23 cellular contexts compared by ENCODE assay signal in the genomic region with DNA sequence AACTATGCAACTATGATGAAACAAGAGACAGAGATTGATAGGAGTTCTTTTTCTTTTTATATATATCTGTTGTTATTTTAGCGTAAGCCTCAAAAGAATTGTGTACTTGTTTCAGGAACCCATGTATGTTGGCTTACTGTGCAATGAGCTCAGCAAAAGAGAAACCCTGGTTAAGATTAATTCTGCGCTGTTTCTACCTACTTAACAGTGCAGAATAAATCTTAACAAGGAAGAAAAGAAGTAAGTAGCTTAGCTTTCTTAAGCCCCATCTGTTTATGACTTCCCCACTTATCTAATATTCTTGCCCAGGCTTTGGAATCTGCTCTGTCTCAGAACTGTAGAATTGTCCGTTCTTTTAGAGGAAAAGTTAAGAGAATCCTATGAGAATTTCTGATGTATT.
"Had no signal": no experiment of that assay in that cellular context is flagged by ENCODE, and none has a peak within 500 bp of the region (broad histone marks: within the 10 kb centered on the region; RNA-seq: fewer than 3 reads in every experiment).

No MANE protein-coding gene starts in this region.

- H3K4me1 ChIP-seq: colonic mucosa, sigmoid colon, upper lobe of right lung had no signal

- H3K36me3 ChIP-seq: colonic mucosa had no signal

- DNase-seq: activated CD4-positive, alpha-beta T cell treated with anti-CD3 and anti-CD28 coated beads, Interleukin-2, amount 50 U/mL, for 1 hour; activated CD4-positive, CD25-positive, alpha-beta regulatory T cell treated with anti-CD3 and anti-CD28 coated beads, Interleukin-2, amount 50 U/mL, for 72 hours; activated CD8-positive, alpha-beta T cell treated with anti-CD3 and anti-CD28 coated beads, Interleukin-2, amount 10 ng/mL, durations not matched to agents 7 days and 5 days; amniotic stem cell; colonic mucosa; dorsolateral prefrontal cortex; effector memory CD8-positive, alpha-beta T cell; glutamatergic neuron; hypothalamus; left ventricle myocardium superior; mammary epithelial cell; nucleus accumbens; sigmoid colon; stimulated activated CD4-positive, alpha-beta T cell treated with anti-CD3 and anti-CD28 coated beads, Interleukin-4, amount 100 ng/mL, for 1 hour; stimulated activated naive CD4-positive, alpha-beta T cell treated with Interleukin-2 at 50 U/mL for 16 hours; T-cell; upper lobe of right lung had no signal

- H3K4me3 ChIP-seq: colonic mucosa, dorsolateral prefrontal cortex, sigmoid colon, upper lobe of right lung had no signal

- H3K9me3 ChIP-seq: colonic mucosa, sigmoid colon, upper lobe of right lung had no signal

- FAIRE-seq: bronchial epithelial cell, endothelial cell of umbilical vein, frontal cortex, islet of Langerhans had no signal

- H3K27ac ChIP-seq: colonic mucosa, dorsolateral prefrontal cortex, sigmoid colon, upper lobe of right lung, VCaP had no signal

- H3K27me3 ChIP-seq: colonic mucosa, dorsolateral prefrontal cortex, sigmoid colon, upper lobe of right lung had no signal

- ATAC-seq: activated CD8-positive, alpha-beta T cell treated with anti-CD3 and anti-CD28 coated beads, Interleukin-2, amount 10 ng/mL, durations not matched to agents 7 days and 5 days; effector memory CD8-positive, alpha-beta T cell; esophagus mucosa; left ventricle myocardium superior; T-cell; upper lobe of right lung had no signal
